In the genomic region with DNA sequence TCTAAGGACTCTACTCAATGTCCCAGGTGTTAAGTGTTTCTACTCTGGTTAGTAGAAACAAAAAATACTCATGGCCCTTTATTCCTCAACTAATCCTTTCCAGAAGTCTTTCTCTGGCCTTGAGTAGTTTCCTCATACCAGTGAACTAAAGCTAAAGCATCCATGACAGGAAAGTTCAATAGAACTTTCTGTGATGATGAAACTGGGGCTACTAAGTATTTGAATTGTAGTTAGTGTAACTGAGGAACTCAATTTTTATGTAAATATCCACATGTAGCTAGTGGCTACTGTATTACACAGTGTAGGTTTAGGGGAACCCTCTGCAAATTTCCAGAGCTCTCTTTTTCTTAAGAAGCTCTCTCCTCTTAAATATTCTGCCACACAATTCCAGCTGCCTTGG, we compare ENCODE assay signal across 24 cellular contexts.
DNase-seq lines count a peak whose midpoint lies in the region; ATAC-seq, FAIRE-seq and TF ChIP-seq lines count a peak whose summit lies in the region.
"Had no signal": no experiment of that assay in that cellular context is flagged by ENCODE, and none has a peak within 500 bp of the region (broad histone marks: within the 10 kb centered on the region; RNA-seq: fewer than 3 reads in every experiment).

No MANE protein-coding gene starts in this region.

- ATAC-seq in HepG2 = no peak
- no peak for ATAC-seq in right lobe of liver
- no peak for ATAC-seq in GM21723 (IDR thresholded peaks at IDR 0.05; ENCODE audit: unreplicated experiment)
- no peak for ATAC-seq in stimulated activated effector memory CD8-positive, alpha-beta T cell treated with anti-CD3 and anti-CD28 coated beads, Interleukin-12 subunit alpha, Interleukin-12 subunit beta, amount 100 ng/mL, for 72 hours
- ATAC-seq: CD8-positive, alpha-beta T cell; HCT116 had no signal

- H4K20me1 ChIP-seq in HepG2 (ENCODE audit: insufficient read depth, low read length) (no peaks in the 10 kb centered on the region), hepatocyte (ENCODE audit: insufficient read depth, poor library complexity, severe bottlenecking) (no peaks in the 10 kb centered on the region)

- CTCF ChIA-PET in HepG2 (lab: Yijun Ruan, JAX; ENCODE audit: low intra/inter-chr PET ratio, low total read pairs) = no interaction called here

- no peaks in the 10 kb centered on the region for H3K4me1 Mint-ChIP-seq in stimulated activated effector memory CD8-positive, alpha-beta T cell treated with anti-CD3 and anti-CD28 coated beads, Interleukin-12 subunit alpha, Interleukin-12 subunit beta, amount 100 ng/mL, for 72 hours

- H3K36me3 ChIP-seq in HepG2 (replicated peaks in 1 of 2; ENCODE audit: control insufficient read depth in 1 of 2, insufficient read depth in 2 of 2, low read length in 2 of 2) (no peaks in the 10 kb centered on the region), right lobe of liver (peaks cover 0 to 2% (median 0%) of the 10 kb centered on the region in 4 donors), hepatocyte (replicated peaks; ENCODE audit: insufficient read depth, low read depth) (no peaks in the 10 kb centered on the region)

- TF ChIP-seq RAD21 in HepG2 (CRISPR knock-in tag; IDR thresholded peaks at IDR 0.05) = no peak

- H3K27ac ChIP-seq in HepG2 (ENCODE audit: extremely low read length, insufficient read depth, low read length) (peak overlapping the region; percentile 27), right lobe of liver (no peak overlapping the region), hepatocyte (peak overlapping the region; percentile 56)
- H3K27ac ChIP-seq: 22Rv1; BLaER1 treated with 17β-estradiol and CSF1 and Interleukin-3, amounts not matched to agents 10 nM and 100 nM; PC-9 had no signal

- peak; percentile 26 for FAIRE-seq in HepG2 (lab: Jason Lieb, UNC)
- FAIRE-seq: D721Med, H1 had no signal

- peak; percentile 39 for DNase-seq in HepG2 (ENCODE audit: low spot score)
- no peak for DNase-seq in right lobe of liver
- DNase-seq in amniotic epithelial cell (ENCODE audit: low read depth) = peak; percentile 40
- DNase-seq in hepatocyte (ENCODE audit: low spot score) = no peak
- DNase-seq in renal cortical epithelial cell (ENCODE audit: low read depth) = peak; percentile 58
- DNase-seq in COLO668 (lab: John Stamatoyannopoulos, UW; ENCODE audit: unreplicated experiment) = no peak
- no peak for DNase-seq in stimulated activated effector memory CD8-positive, alpha-beta T cell treated with anti-CD3 and anti-CD28 coated beads, Interleukin-12 subunit alpha, Interleukin-12 subunit beta, amount 100 ng/mL, for 72 hours (ENCODE audit: low spot score in 2 of 2)
- DNase-seq: CD8-positive, alpha-beta T cell; DMS53; EL; MG63; NCI-H1092 treated with DMSO at 0.1 percent for 48 hours; NCI-H1436 treated with DMSO at 0.1 percent for 48 hours; NCI-H1930; NCI-H748 treated with DMSO at 0.1 percent for 48 hours; PC-9; RPMI8226; SHP77 had no signal

- H3K27me3 ChIP-seq in HepG2 (ENCODE audit: control insufficient read depth in 1 of 2, insufficient read depth in 2 of 2, low read length in 2 of 2) (no peaks in the 10 kb centered on the region), right lobe of liver (no peaks in the 10 kb centered on the region), hepatocyte (no peaks in the 10 kb centered on the region)
- H3K27me3 ChIP-seq: BLaER1 treated with 17β-estradiol and CSF1 and Interleukin-3, amounts not matched to agents 10 nM and 100 nM; MG63 had no signal

- peaks cover 7% of the 10 kb centered on the region for H3K9me3 Mint-ChIP-seq in stimulated activated effector memory CD8-positive, alpha-beta T cell treated with anti-CD3 and anti-CD28 coated beads, Interleukin-12 subunit alpha, Interleukin-12 subunit beta, amount 100 ng/mL, for 72 hours

- no peaks in the 10 kb centered on the region for H3K9me2 ChIP-seq in hepatocyte (replicated peaks; ENCODE audit: insufficient read depth)

- no peaks in the 10 kb centered on the region for H3K36me3 Mint-ChIP-seq in stimulated activated effector memory CD8-positive, alpha-beta T cell treated with anti-CD3 and anti-CD28 coated beads, Interleukin-12 subunit alpha, Interleukin-12 subunit beta, amount 100 ng/mL, for 72 hours

- TF ChIP-seq EP300 in HepG2 (IDR thresholded peaks at IDR 0.05; ENCODE audit: low read depth in 2 of 2, low read length in 2 of 2) = no peak
- TF ChIP-seq EP300 in HepG2 (CRISPR knock-in tag; IDR thresholded peaks at IDR 0.05; ENCODE audit: borderline replicate concordance) = no peak

- TF ChIP-seq CTCF in HepG2 (CRISPR knock-in tag; IDR thresholded peaks at IDR 0.05) (no peak), right lobe of liver (IDR thresholded peaks at IDR 0.05) (no peak), hepatocyte (IDR thresholded peaks at IDR 0.05; ENCODE audit: poor library complexity) (no peak)

- POLR2A ChIA-PET in HepG2 (lab: Yijun Ruan, JAX) = interaction anchor here (1.9 to 2.9 kb wide), 3 partner anchors 68 to 642 kb away, joined by 5 to 13 read pairs (median 6); partner anchors contain the start of genes DDIT3, INHBC and NACA

- no peak for TF ChIP-seq POLR2A in HepG2 (IDR thresholded peaks at IDR 0.05; ENCODE audit: insufficient read depth in 1 of 2, low read depth in 2 of 2, low read length in 2 of 2)
- no peak for TF ChIP-seq POLR2A in right lobe of liver (IDR thresholded peaks at IDR 0.05)

- H3K4me2 ChIP-seq in HepG2 (ENCODE audit: low read depth, low read length) (no peak overlapping the region), hepatocyte (no peak overlapping the region)
- H3K4me2 ChIP-seq: BLaER1 treated with 17β-estradiol and CSF1 and Interleukin-3, amounts not matched to agents 10 nM and 100 nM; PC-9 had no signal

- no peaks in the 10 kb centered on the region for H3K79me2 ChIP-seq in HepG2 (ENCODE audit: insufficient read depth, low read length)
- peaks cover 15% of the 10 kb centered on the region for H3K79me2 ChIP-seq in hepatocyte

- no peak overlapping the region for H3K9ac ChIP-seq in HepG2 (ENCODE audit: insufficient read depth, low read depth, low read length)
- H3K9ac ChIP-seq: BLaER1 treated with 17β-estradiol and CSF1 and Interleukin-3, amounts not matched to agents 10 nM and 100 nM had no signal

- H2AFZ ChIP-seq in HepG2 (ENCODE audit: low read length) (no peak overlapping the region), hepatocyte (no peak overlapping the region)
- H2AFZ ChIP-seq: PC-9 had no signal

- in situ Hi-C loops in HepG2 (cut with HindIII; ENCODE audit: extremely low pct_ligation_motif_present, low pct_unique_long_range_greater_than_20kb) = no loop called here

- H3K4me3 ChIP-seq in HepG2 (replicated peaks in 1 of 3; ENCODE audit: insufficient read depth in 1 of 3, low read depth in 2 of 3, low read length in 3 of 3) (no peak overlapping the region), right lobe of liver (no peak overlapping the region), hepatocyte (no peak overlapping the region)
- H3K4me3 ChIP-seq: BLaER1 treated with 17β-estradiol and CSF1 and Interleukin-3, amounts not matched to agents 10 nM and 100 nM; MG63; PC-9 had no signal

- intact Hi-C loops in HepG2 (cut with micrococcal nuclease; ENCODE audit: unreplicated experiment) = loop anchor here (10.0 kb wide), 1 partner anchor 62 kb away; no protein-coding TSS in a partner anchor
- intact Hi-C loops in right lobe of liver (cut with DNase I) = no loop called here

- BruUV-seq in HepG2 (replicated peaks; lab: Mats Ljungman, UMichigan) = no TSS peak

- H3K27ac Mint-ChIP-seq in stimulated activated effector memory CD8-positive, alpha-beta T cell treated with anti-CD3 and anti-CD28 coated beads, Interleukin-12 subunit alpha, Interleukin-12 subunit beta, amount 100 ng/mL, for 72 hours = no peak overlapping the region
- H3K27ac Mint-ChIP-seq: CD8-positive, alpha-beta T cell had no signal

- H3K9me3 ChIP-seq in HepG2 (ENCODE audit: low read length) (no peaks in the 10 kb centered on the region), right lobe of liver (no peaks in the 10 kb centered on the region), hepatocyte (ENCODE audit: low read depth) (no peaks in the 10 kb centered on the region)

- peaks cover 35% of the 10 kb centered on the region for H3K4me1 ChIP-seq in HepG2 (ENCODE audit: insufficient read depth, low read length)
- peaks cover 0 to 17% (median 5%) of the 10 kb centered on the region in 4 donors for H3K4me1 ChIP-seq in right lobe of liver
- peaks cover 15% of the 10 kb centered on the region for H3K4me1 ChIP-seq in hepatocyte (ENCODE audit: insufficient read depth)
- H3K4me1 ChIP-seq: BLaER1 treated with 17β-estradiol and CSF1 and Interleukin-3, amounts not matched to agents 10 nM and 100 nM had no signal

- H3K4me3 Mint-ChIP-seq in stimulated activated effector memory CD8-positive, alpha-beta T cell treated with anti-CD3 and anti-CD28 coated beads, Interleukin-12 subunit alpha, Interleukin-12 subunit beta, amount 100 ng/mL, for 72 hours = no peak overlapping the region
- H3K4me3 Mint-ChIP-seq: CD8-positive, alpha-beta T cell had no signal

TF ChIP-seq in HepG2, 621 proteins besides CTCF, POLR2A, EP300 and RAD21:
- TF ChIP-seq MTA1 (CRISPR knock-in tag; IDR thresholded peaks at IDR 0.05; ENCODE audit: borderline replicate concordance) = no peak
- TF ChIP-seq ATF4 (CRISPR knock-in tag; IDR thresholded peaks at IDR 0.05) = peak in 1 of 2 experiments; percentile 42; a peak in 2 of 4 replicates
- TF ChIP-seq ZNF883 (CRISPR knock-in tag; IDR thresholded peaks at IDR 0.05; ENCODE audit: not compliant biosample characterization) = no peak
- peak; percentile 74 for TF ChIP-seq CEBPG (CRISPR knock-in tag; IDR thresholded peaks at IDR 0.05)
- no peak for TF ChIP-seq TGIF2 (CRISPR knock-in tag; IDR thresholded peaks at IDR 0.05)
- peak; percentile 63; the same call in 1 of the 2 replicates for TF ChIP-seq CEBPB (IDR thresholded peaks at IDR 0.05; ENCODE audit: borderline replicate concordance, low read depth, low read length)
- TF ChIP-seq TBL1XR1 (IDR thresholded peaks at IDR 0.05; ENCODE audit: borderline replicate concordance, low read length, partially characterized antibody) = no peak
- TF ChIP-seq AKAP8 (CRISPR knock-in tag; IDR thresholded peaks at IDR 0.05) = no peak

Comparison
In these comparisons a context has a peak if more than half of its experiments do, and no peak if none do; other contexts are left out.
1. DNase-seq: peak in HepG2 (single experiment), amniotic epithelial cell (single experiment) and renal cortical epithelial cell (single experiment); none in right lobe of liver (0 of 3), hepatocyte (single experiment), COLO668 (single experiment) and stimulated activated effector memory CD8-positive, alpha-beta T cell treated with anti-CD3 and anti-CD28 coated beads, Interleukin-12 subunit alpha, Interleukin-12 subunit beta, amount 100 ng/mL, for 72 hours (0 of 2).
2. H3K27ac ChIP-seq: peak in HepG2 (single experiment) and hepatocyte (single experiment); none in right lobe of liver (0 of 3).